20 cellular contexts compared by ENCODE assay signal in genomic region chr14:101361451-101362433, GRCh38.
DNase-seq lines count a peak whose midpoint lies in the region; ATAC-seq and TF ChIP-seq lines count a peak whose summit lies in the region.
"Had no signal": no experiment of that assay in that cellular context is flagged by ENCODE, and none has a peak within 500 bp of the region (broad histone marks: within the 10 kb centered on the region; RNA-seq: fewer than 3 reads in every experiment).

No MANE protein-coding gene starts in this region.

- H3K9me3 Mint-ChIP-seq in H9, result peaks cover 0 to 3% of the 10 kb centered on the region in 2 experiments; a peak in 1 of 5 replicates
- H3K9me3 Mint-ChIP-seq: dendritic cell treated with granulocyte-macrophage colony-stimulating factor and Interleukin-4, amounts not matched to agents 40 ng/mL and 50 ng/mL, for 4 days had no signal

- no peak overlapping the region for H4K91ac ChIP-seq in H9 (ENCODE audit: insufficient read length, low read depth, low read length)

- H3K9me3 ChIP-seq in gastroesophageal sphincter, result peaks cover 0 to 10% (median 0%) of the 10 kb centered on the region in 3 donors
- H3K9me3 ChIP-seq in ovary, result no peaks in the 10 kb centered on the region
- H3K9me3 ChIP-seq in vagina, result no peaks in the 10 kb centered on the region
- H3K9me3 ChIP-seq in H9 (ENCODE audit: control insufficient read depth, low read depth, low read length), result no peaks in the 10 kb centered on the region

- TF ChIP-seq EP300 in gastroesophageal sphincter (IDR thresholded peaks at IDR 0.05) (no peak), ovary (IDR thresholded peaks at IDR 0.05) (no peak)

- H3K27me3 Mint-ChIP-seq in H9 (ENCODE audit: low read depth), result peaks cover 4% of the 10 kb centered on the region

- H2BK12ac ChIP-seq in H9 (ENCODE audit: insufficient read length, low read depth, low read length), result no peak overlapping the region

- peak overlapping the region in 1 of 3 experiments; percentile 7; a peak in 1 of 7 replicates for H3K27ac Mint-ChIP-seq in H9
- H3K27ac Mint-ChIP-seq: dendritic cell treated with granulocyte-macrophage colony-stimulating factor and Interleukin-4, amounts not matched to agents 40 ng/mL and 50 ng/mL, for 4 days; neural progenitor cell had no signal

- H2AFZ ChIP-seq in H9 (ENCODE audit: low read length), result no peak overlapping the region
- H2AFZ ChIP-seq: neural progenitor cell had no signal

- H3K23me2 ChIP-seq in H9 (ENCODE audit: insufficient read length, low read depth, low read length, poor library complexity, severe bottlenecking), result no peaks in the 10 kb centered on the region

- no peak overlapping the region for H2AK5ac ChIP-seq in H9 (ENCODE audit: insufficient read length, low read length)

- no peak overlapping the region for H3K56ac ChIP-seq in H9 (ENCODE audit: insufficient read length, low read depth, low read length)

- no peak overlapping the region for H3K18ac ChIP-seq in H9 (ENCODE audit: insufficient read length, low read depth, low read length)

- no peak overlapping the region for H3T11ph ChIP-seq in H9 (ENCODE audit: low read length)

- H4K20me1 ChIP-seq in H9 (ENCODE audit: control insufficient read depth, insufficient read depth, insufficient read length), result no peaks in the 10 kb centered on the region

- H3K79me2 ChIP-seq in H9 (ENCODE audit: insufficient read depth, low read length), result no peaks in the 10 kb centered on the region

- intact Hi-C loops in cardiac septum (cut with DNase I), result no loop called here
- intact Hi-C loops in Right ventricle myocardium superior (cut with DNase I), result no loop called here
- intact Hi-C loops in ovary (cut with DNase I), result loop anchor here in 3 of 4 donors (5.0 to 10.0 kb wide), 6 partner anchors 74 to 697 kb away; no protein-coding TSS in a partner anchor
- intact Hi-C loops in vagina (cut with DNase I), result no loop called here

- ATAC-seq in Right ventricle myocardium superior (ENCODE audit: poor library complexity), result no peak
- ATAC-seq in gastroesophageal sphincter, result no peak
- no peak for ATAC-seq in GM19452 (IDR thresholded peaks at IDR 0.05; ENCODE audit: unreplicated experiment)

- TF ChIP-seq CTCF in gastroesophageal sphincter (IDR thresholded peaks at IDR 0.05), result no peak
- no peak for TF ChIP-seq CTCF in ovary (IDR thresholded peaks at IDR 0.05)
- no peak for TF ChIP-seq CTCF in vagina (IDR thresholded peaks at IDR 0.05)
- TF ChIP-seq CTCF in H9 (conservative IDR thresholded peaks at IDR 0.05), result no peak

- H2BK20ac ChIP-seq in H9 (ENCODE audit: low read depth, low read length, poor library complexity, severe bottlenecking), result no peak overlapping the region

- H2BK120ac ChIP-seq in H9 (ENCODE audit: low read depth, low read length, poor library complexity, severe bottlenecking), result no peak overlapping the region

- TF ChIP-seq POLR2A in gastroesophageal sphincter (IDR thresholded peaks at IDR 0.05) (no peak), ovary (IDR thresholded peaks at IDR 0.05) (no peak), vagina (IDR thresholded peaks at IDR 0.05) (no peak)

- H3K27me3 ChIP-seq in gastroesophageal sphincter (peaks cover 8% of the 10 kb centered on the region), ovary (no peaks in the 10 kb centered on the region), vagina (no peaks in the 10 kb centered on the region), H9 (ENCODE audit: insufficient read depth, low read length) (no peaks in the 10 kb centered on the region)

- no peaks in the 10 kb centered on the region for H3K36me3 ChIP-seq in gastroesophageal sphincter
- H3K36me3 ChIP-seq in ovary, result no peaks in the 10 kb centered on the region
- no peaks in the 10 kb centered on the region for H3K36me3 ChIP-seq in vagina
- H3K36me3 ChIP-seq: neural progenitor cell, spleen had no signal

- H3K4me3 Mint-ChIP-seq in H9, result no peak overlapping the region
- H3K4me3 Mint-ChIP-seq: CD14-positive monocyte; dendritic cell treated with granulocyte-macrophage colony-stimulating factor and Interleukin-4, amounts not matched to agents 40 ng/mL and 50 ng/mL, for 4 days had no signal

- no peak overlapping the region for H3K4me2 ChIP-seq in H9 (ENCODE audit: insufficient read depth, insufficient read length, low read length)
- H3K4me2 ChIP-seq: neural progenitor cell had no signal

- no peak overlapping the region for H3K4ac ChIP-seq in H9 (ENCODE audit: low read depth, low read length)

- H3K36me3 Mint-ChIP-seq in H9 (ENCODE audit: insufficient read depth in 1 of 3, low read depth in 3 of 3), result no peaks in the 10 kb centered on the region; a peak in 1 of 7 replicates
- H3K36me3 Mint-ChIP-seq: CD14-positive monocyte had no signal

- H3K9ac ChIP-seq in H9 (ENCODE audit: extremely low read depth, insufficient read length, low read length), result no peak overlapping the region
- H3K9ac ChIP-seq: neural progenitor cell had no signal

- WGBS in gastroesophageal sphincter (ENCODE audit: low coverage in 1 of 2), 2 donors, result 86 to 89% methylated on average over 3 to 11 of the region's 20 CpGs
- 85 to 91% (median 87%) methylated on average over 20 of the region's 20 CpGs for WGBS in ovary, 3 donors
- WGBS in H9 (ENCODE audit: extremely low coverage, insufficient read length, low lambda C conversion rate), result no CpG with 5 or more reads among the region's 20 CpGs

- H3K27ac ChIP-seq in gastroesophageal sphincter (peak overlapping the region in 3 of 4 donors; percentile 72 to 85 (median 83)), ovary (peak overlapping the region; percentile 42 to 94), vagina (peak overlapping the region; percentile 83), H9 (ENCODE audit: insufficient read length, low read depth, low read length) (no peak overlapping the region)
- H3K27ac ChIP-seq: neural progenitor cell, spleen had no signal

- H3K79me1 ChIP-seq in H9 (ENCODE audit: insufficient read depth, low read depth, low read length, poor library complexity, severe bottlenecking), result no peaks in the 10 kb centered on the region

- DNase-seq in cardiac septum (ENCODE audit: low spot score) (peak; percentile 53), Right ventricle myocardium superior (no peak), ovary (peak in 1 of 5 donors; percentile 26), vagina (ENCODE audit: extremely low spot score in 2 of 2) (peak; percentile 77 to 82), H9 (no peak), HT-29 (ENCODE audit: low spot score) (no peak)
- DNase-seq: activated CD4-positive, alpha-beta T cell treated with anti-CD3 and anti-CD28 coated beads for 1 hour; activated gamma-delta T cell; kidney; NCI-H1436 treated with DMSO at 0.1 percent for 48 hours; NCI-H2171; NCI-H69; SHP77; stimulated activated CD4-positive, alpha-beta T cell treated with anti-CD3 and anti-CD28 coated beads, Interleukin-4, amount 100 ng/mL, for 4 hours had no signal

- H3K4me1 ChIP-seq in gastroesophageal sphincter, result peaks cover 0 to 80% (median 4%) of the 10 kb centered on the region in 3 donors
- peaks cover 59% of the 10 kb centered on the region for H3K4me1 ChIP-seq in ovary (ENCODE audit: insufficient read depth)
- peaks cover 69% of the 10 kb centered on the region for H3K4me1 ChIP-seq in vagina
- no peaks in the 10 kb centered on the region for H3K4me1 ChIP-seq in H9 (ENCODE audit: insufficient read depth, low read length)

- no peak overlapping the region for H3K4me3 ChIP-seq in gastroesophageal sphincter
- no peak overlapping the region for H3K4me3 ChIP-seq in ovary
- H3K4me3 ChIP-seq in vagina, result no peak overlapping the region
- H3K4me3 ChIP-seq: neural progenitor cell, spleen had no signal

- H3K23ac ChIP-seq in H9 (ENCODE audit: insufficient read length, low read depth, low read length), result no peak overlapping the region

- no peak overlapping the region for H2BK15ac ChIP-seq in H9 (ENCODE audit: low read depth, low read length)

- no peak overlapping the region for H3K14ac ChIP-seq in H9 (ENCODE audit: insufficient read depth, low read length)

- no peak overlapping the region for H4K5ac ChIP-seq in H9 (ENCODE audit: insufficient read length, low read depth, low read length)

- peaks cover 3 to 24% of the 10 kb centered on the region in 2 experiments for H3K4me1 Mint-ChIP-seq in H9
- H3K4me1 Mint-ChIP-seq: CD14-positive monocyte had no signal

- H2BK5ac ChIP-seq in H9 (ENCODE audit: insufficient read length, low read length), result no peak overlapping the region

- no peak overlapping the region for H4K8ac ChIP-seq in H9 (replicated peaks; ENCODE audit: insufficient read length, low read depth, low read length)

Comparison
In these comparisons a context has a peak if more than half of its experiments do, and no peak if none do; other contexts are left out.
1. DNase-seq: peak in cardiac septum (single experiment) and vagina (2 of 2); none in Right ventricle myocardium superior (single experiment), H9 (single experiment) and HT-29 (single experiment).
2. intact Hi-C loops: an anchor here in ovary (5.0 to 10.0 kb wide); none called in cardiac septum, Right ventricle myocardium superior and vagina.